ENCODE assay signal across 17 cellular contexts in the genomic region with DNA sequence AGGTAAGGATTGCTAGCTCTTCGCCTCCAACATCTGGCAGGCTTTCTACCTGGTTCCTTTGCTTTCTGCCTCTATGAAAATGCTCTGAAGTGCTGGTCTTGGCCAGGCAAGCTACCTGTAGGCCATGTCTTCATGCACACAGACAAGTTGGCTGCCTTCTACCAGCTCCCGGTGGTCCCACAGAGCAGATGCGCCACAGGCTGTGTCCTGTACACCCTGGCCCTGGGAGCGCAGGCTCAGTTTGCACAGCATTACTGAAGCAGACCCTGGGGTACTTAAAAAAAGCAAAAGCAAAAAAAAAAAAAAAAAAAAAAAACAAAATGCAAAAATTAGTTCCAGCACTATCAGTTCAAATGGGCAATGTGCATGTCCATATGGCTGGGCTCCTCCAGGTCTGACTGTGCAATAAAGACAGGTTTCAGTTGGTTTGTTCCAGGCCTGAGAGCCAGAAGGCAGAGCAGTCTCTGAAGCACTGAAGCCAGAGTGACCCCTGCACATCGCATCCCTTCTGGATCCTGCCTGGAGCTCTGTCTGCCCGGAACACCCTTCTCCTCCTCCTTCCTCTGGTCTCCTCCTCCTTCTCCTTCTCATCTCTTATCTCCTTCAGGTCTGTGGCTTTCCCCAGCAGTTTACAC.
A peak's percentile ranks its signal among the peaks of the same experiment; 100 is the strongest.
DNase-seq lines count a peak whose midpoint lies in the region; ATAC-seq and TF ChIP-seq lines count a peak whose summit lies in the region.
"Had no signal": no experiment of that assay in that cellular context is flagged by ENCODE, and none has a peak within 500 bp of the region (broad histone marks: within the 10 kb centered on the region; RNA-seq: fewer than 3 reads in every experiment).

No MANE protein-coding gene starts in this region.

- H3K27me3 Mint-ChIP-seq in CD14-positive monocyte (ENCODE audit: low read depth in 3 of 3) (no peaks in the 10 kb centered on the region), memory B cell (no peaks in the 10 kb centered on the region)
- no peaks in the 10 kb centered on the region for H3K27me3 Mint-ChIP-seq in stimulated activated naive B cell treated with anti-CD40 and anti-IgM and Interleukin-4, amounts not matched to agents 10 μg/mL and 1 μg/mL and 100 μg/mL, for 72 hours
- H3K27me3 Mint-ChIP-seq: CD4-positive, alpha-beta T cell had no signal

- no peak overlapping the region for H3K4me3 Mint-ChIP-seq in CD14-positive monocyte
- no peak overlapping the region for H3K4me3 Mint-ChIP-seq in memory B cell
- no peak overlapping the region for H3K4me3 Mint-ChIP-seq in stimulated activated naive B cell treated with anti-CD40 and anti-IgM and Interleukin-4, amounts not matched to agents 10 μg/mL and 1 μg/mL and 100 μg/mL, for 72 hours
- H3K4me3 Mint-ChIP-seq: CD4-positive, alpha-beta T cell had no signal

- peak overlapping the region in 4 of 7 donors; percentile 35 to 60 (median 45) for H3K27ac Mint-ChIP-seq in CD14-positive monocyte
- H3K27ac Mint-ChIP-seq in memory B cell: peak overlapping the region; percentile 36
- H3K27ac Mint-ChIP-seq in stimulated activated naive B cell treated with anti-CD40 and anti-IgM and Interleukin-4, amounts not matched to agents 10 μg/mL and 1 μg/mL and 100 μg/mL, for 72 hours: peak overlapping the region; percentile 60
- H3K27ac Mint-ChIP-seq: CD4-positive, alpha-beta T cell had no signal

- H3K36me3 Mint-ChIP-seq in CD14-positive monocyte (peaks cover 6 to 9% of the 10 kb centered on the region in 2 donors), memory B cell (peaks cover 73% of the 10 kb centered on the region)
- H3K36me3 Mint-ChIP-seq in stimulated activated naive B cell treated with anti-CD40 and anti-IgM and Interleukin-4, amounts not matched to agents 10 μg/mL and 1 μg/mL and 100 μg/mL, for 72 hours: peaks cover 63 to 82% of the 10 kb centered on the region in 2 donors

- DNase-seq in CD14-positive monocyte (ENCODE audit: low spot score): no peak
- DNase-seq in cerebellar cortex (ENCODE audit: low spot score): peak; percentile 88
- no peak for DNase-seq in memory B cell (ENCODE audit: low spot score in 2 of 2)
- DNase-seq in stimulated activated naive B cell treated with anti-CD40 and anti-IgM and Interleukin-4, amounts not matched to agents 10 μg/mL and 1 μg/mL and 100 μg/mL, for 72 hours: no peak
- DNase-seq in activated CD4-positive, alpha-beta T cell treated with anti-CD3 and anti-CD28 coated beads, Interleukin-2, amount 50 U/mL, for 1 hour: no peak
- DNase-seq in KG1 (lab: John Stamatoyannopoulos, UW): no peak
- DNase-seq in HCEC 1CT: no peak
- DNase-seq: CD4-positive, alpha-beta T cell; GF-D8; KBM-7; NCI-H1105 treated with DMSO at 0.1 percent for 48 hours; NCI-H2029; NCI-H2227 treated with DMSO at 0.1 percent for 48 hours; NCI-H510A; NCI-H69; Right ventricle myocardium superior; RPMI8226 had no signal

- H3K4me1 Mint-ChIP-seq in CD14-positive monocyte (peaks cover 58% of the 10 kb centered on the region), memory B cell (peaks cover 29% of the 10 kb centered on the region)
- peaks cover 43 to 69% of the 10 kb centered on the region in 2 donors for H3K4me1 Mint-ChIP-seq in stimulated activated naive B cell treated with anti-CD40 and anti-IgM and Interleukin-4, amounts not matched to agents 10 μg/mL and 1 μg/mL and 100 μg/mL, for 72 hours

- H3K9me3 Mint-ChIP-seq in CD14-positive monocyte (peaks cover 6 to 13% (median 9%) of the 10 kb centered on the region in 7 donors), memory B cell (peaks cover 24% of the 10 kb centered on the region)
- peaks cover 19 to 27% of the 10 kb centered on the region in 2 donors for H3K9me3 Mint-ChIP-seq in stimulated activated naive B cell treated with anti-CD40 and anti-IgM and Interleukin-4, amounts not matched to agents 10 μg/mL and 1 μg/mL and 100 μg/mL, for 72 hours

- no peak for ATAC-seq in memory B cell (ENCODE audit: low read depth)
- no peak for ATAC-seq in stimulated activated naive B cell treated with anti-CD40 and anti-IgM and Interleukin-4, amounts not matched to agents 10 μg/mL and 1 μg/mL and 100 μg/mL, for 72 hours (replicated peaks)

- intact Hi-C loops in CD14-positive monocyte (cut with micrococcal nuclease): loop anchor here in 1 of 2 donors (10.0 kb wide), 1 partner anchor 223 kb away; no protein-coding TSS in a partner anchor

- TF ChIP-seq CTCF in CD14-positive monocyte (IDR thresholded peaks at IDR 0.05): no peak
